In the genomic region with DNA sequence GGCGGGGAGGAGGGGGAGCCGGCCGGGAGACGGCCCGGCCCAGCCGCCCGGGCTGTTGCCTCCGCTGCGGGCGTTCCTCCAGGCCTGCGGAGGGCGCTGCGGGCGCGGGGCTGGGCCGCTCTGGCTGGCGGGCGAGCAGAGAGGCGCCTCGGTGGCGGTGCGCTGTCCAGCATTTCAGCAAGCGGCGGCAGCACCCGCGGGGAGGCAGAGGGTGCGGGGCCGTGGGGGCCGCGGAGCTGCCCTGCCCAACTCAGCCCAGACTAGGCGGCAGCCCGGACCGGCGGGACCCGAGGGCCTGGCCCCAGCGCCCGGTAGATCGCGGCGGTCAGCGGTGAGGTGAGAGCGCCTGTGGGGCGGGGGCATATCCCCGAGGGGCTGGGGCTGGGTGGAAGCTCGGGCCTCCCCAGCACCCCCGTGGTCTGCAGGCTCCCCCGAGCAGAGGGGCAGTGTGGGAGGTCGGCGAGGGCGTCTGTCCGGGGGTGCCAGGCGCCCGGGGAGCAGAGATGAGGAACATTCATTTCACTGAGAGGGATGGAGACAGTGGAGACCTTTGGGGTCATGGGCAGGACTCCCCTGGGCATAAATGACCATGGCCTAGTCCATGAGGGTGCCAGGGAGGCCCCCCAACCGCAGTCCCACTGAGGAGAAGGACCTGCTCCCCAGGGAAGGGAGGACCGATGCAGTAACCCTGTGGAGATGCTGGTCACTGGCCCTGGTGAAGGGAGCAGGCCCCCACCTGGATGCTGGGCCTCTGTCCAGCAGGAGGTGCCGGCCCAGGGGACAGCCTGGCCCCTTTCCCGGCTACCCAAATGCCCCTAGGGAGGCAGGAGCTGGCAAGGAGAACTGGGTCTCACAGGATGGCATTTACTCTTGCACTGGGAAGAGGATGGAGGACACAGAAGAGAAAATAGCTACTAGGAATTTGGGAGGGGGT, we compare ENCODE assay signal across 8 cellular contexts. TPM values are rescaled to one million over a fixed set of nuclear protein-coding genes. Genes with fewer than 3 reads are reported as not detected.
DNase-seq lines count a peak whose midpoint lies in the region; ATAC-seq, FAIRE-seq and TF ChIP-seq lines count a peak whose summit lies in the region.

A gene with protein sequence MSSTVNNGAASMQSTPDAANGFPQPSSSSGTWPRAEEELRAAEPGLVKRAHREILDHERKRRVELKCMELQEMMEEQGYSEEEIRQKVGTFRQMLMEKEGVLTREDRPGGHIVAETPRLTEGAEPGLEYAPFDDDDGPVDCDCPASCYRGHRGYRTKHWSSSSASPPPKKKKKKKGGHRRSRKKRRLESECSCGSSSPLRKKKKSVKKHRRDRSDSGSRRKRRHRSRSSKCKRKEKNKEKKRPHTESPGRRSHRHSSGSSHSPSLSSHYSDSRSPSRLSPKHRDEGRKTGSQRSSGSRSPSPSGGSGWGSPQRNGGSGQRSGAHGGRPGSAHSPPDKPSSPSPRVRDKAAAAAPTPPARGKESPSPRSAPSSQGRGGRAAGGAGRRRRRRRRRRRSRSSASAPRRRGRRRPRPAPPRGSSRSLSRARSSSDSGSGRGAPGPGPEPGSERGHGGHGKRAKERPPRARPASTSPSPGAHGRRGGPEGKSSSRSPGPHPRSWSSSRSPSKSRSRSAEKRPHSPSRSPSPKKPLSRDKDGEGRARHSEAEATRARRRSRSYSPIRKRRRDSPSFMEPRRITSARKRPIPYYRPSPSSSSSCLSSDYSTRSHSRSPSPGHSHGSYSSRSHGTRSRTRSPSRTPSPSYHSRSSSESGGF (plus strand): TSS at position 165 of the 934 bp plus-strand sequence. CDS start 33,171 bp downstream, outside the sequence.

- H3K36me3 ChIP-seq in MG63: no peaks in the 10 kb centered on the region
- H3K36me3 ChIP-seq in SJSA1: no peaks in the 10 kb centered on the region
- H3K36me3 ChIP-seq in suprapubic skin: no peaks in the 10 kb centered on the region

- FAIRE-seq in frontal cortex (lab: Jason Lieb, UNC): no peak

- WGBS in suprapubic skin: 2% methylated on average over 28 of the region's 57 CpGs

- H3K27me3 ChIP-seq in MG63 (no peaks in the 10 kb centered on the region), SJSA1 (replicated peaks) (no peaks in the 10 kb centered on the region), suprapubic skin (peaks cover 29% of the 10 kb centered on the region)

- H3K9me3 ChIP-seq in MG63: no peaks in the 10 kb centered on the region
- 0 out of 2 replicates have a peak, but pooled peaks cover 3% of the 10 kb centered on the region for H3K9me3 ChIP-seq in SJSA1 (replicated peaks)
- H3K9me3 ChIP-seq in suprapubic skin: no peaks in the 10 kb centered on the region

- peak; percentile 76 for ATAC-seq in GM19397 (IDR thresholded peaks at IDR 0.05; ENCODE audit: unreplicated experiment)

- peaks cover 4% of the 10 kb centered on the region; the same call in 1 of the 2 replicates for H3K4me1 ChIP-seq in SJSA1 (replicated peaks)
- H3K4me1 ChIP-seq in suprapubic skin: peaks cover 10% of the 10 kb centered on the region

- no peak for TF ChIP-seq EP300 in suprapubic skin (IDR thresholded peaks at IDR 0.05)

- DNase-seq in AG10803 (ENCODE audit: low read depth) (peak; percentile 73), MG63 (peak; percentile 75), SJSA1 (ENCODE audit: low read depth in 1 of 2, low spot score in 2 of 2) (peak; percentile 27 to 78), activated gamma-delta T cell treated with Interleukin-2 at 50 U/mL for 16 hours (peak; percentile 79), frontal cortex (ENCODE audit: low spot score in 2 of 2) (peak; percentile 81 to 84), non-pigmented ciliary epithelial cell (ENCODE audit: low read depth) (peak; percentile 10), suprapubic skin (ENCODE audit: low spot score in 2 of 2) (no peak)

- H3K4me3 ChIP-seq in AG10803 (ENCODE audit: low read length) (no peak within 1 kb of the TSS), MG63 (no peak within 1 kb of the TSS), SJSA1 (no peak within 1 kb of the TSS), suprapubic skin (peak within 1 kb of the TSS; percentile 8)

- H3K27ac ChIP-seq in SJSA1 (no peak within 1 kb of the TSS), suprapubic skin (no peak within 1 kb of the TSS)

- TF ChIP-seq POLR2A in suprapubic skin (IDR thresholded peaks at IDR 0.05): no peak

- TF ChIP-seq CTCF in AG10803 (conservative IDR thresholded peaks at IDR 0.05; ENCODE audit: low read length): peak; percentile 41
- TF ChIP-seq CTCF in suprapubic skin (IDR thresholded peaks at IDR 0.05): peak in 1 of 2 donors; percentile 92

RNA-seq across cellular contexts. Expression of the gene that starts here (rescaled TPM):
- 1.2 and 1.4 TPM in 2 replicates for total RNA-seq in MG63 (2014; rRNA removed; shearing (Covaris generic); ENCODE audit: low replicate concordance)
- total RNA-seq in SJSA1 (2014; rRNA removed; shearing (Covaris generic)): 0.24 TPM in 1 of 2 replicates, not detected in the other
- 6.1 TPM for total RNA-seq in frontal cortex
- total RNA-seq in suprapubic skin: 1 to 10 TPM; 5.6 to 8.5 (median 7.7) TPM

Comparison
In these comparisons a context has a peak if more than half of its experiments do, and no peak if none do; other contexts are left out.
1. Peak in DNase-seq in SJSA1; RNA of the gene not detected or under 1 TPM.
2. DNase-seq: peak in AG10803 (single experiment), MG63 (single experiment), activated gamma-delta T cell treated with Interleukin-2 at 50 U/mL for 16 hours (single experiment), frontal cortex (2 of 2) and non-pigmented ciliary epithelial cell (single experiment); none in suprapubic skin (0 of 2).